ENCODE assay signal across 1 cellular context in genomic region chr22:43343262-43343988, GRCh38.
TF ChIP-seq lines count a peak whose summit lies in the region.

Gene SCUBE1 (minus strand): TSS chr22:43343372. CDS start chr22:43343261, 111 bp downstream.

TF ChIP-seq in WTC11, 78 proteins besides CTCF, POLR2A, EP300 and RAD21 (continued from another document):
- TF ChIP-seq, protein P1, sequence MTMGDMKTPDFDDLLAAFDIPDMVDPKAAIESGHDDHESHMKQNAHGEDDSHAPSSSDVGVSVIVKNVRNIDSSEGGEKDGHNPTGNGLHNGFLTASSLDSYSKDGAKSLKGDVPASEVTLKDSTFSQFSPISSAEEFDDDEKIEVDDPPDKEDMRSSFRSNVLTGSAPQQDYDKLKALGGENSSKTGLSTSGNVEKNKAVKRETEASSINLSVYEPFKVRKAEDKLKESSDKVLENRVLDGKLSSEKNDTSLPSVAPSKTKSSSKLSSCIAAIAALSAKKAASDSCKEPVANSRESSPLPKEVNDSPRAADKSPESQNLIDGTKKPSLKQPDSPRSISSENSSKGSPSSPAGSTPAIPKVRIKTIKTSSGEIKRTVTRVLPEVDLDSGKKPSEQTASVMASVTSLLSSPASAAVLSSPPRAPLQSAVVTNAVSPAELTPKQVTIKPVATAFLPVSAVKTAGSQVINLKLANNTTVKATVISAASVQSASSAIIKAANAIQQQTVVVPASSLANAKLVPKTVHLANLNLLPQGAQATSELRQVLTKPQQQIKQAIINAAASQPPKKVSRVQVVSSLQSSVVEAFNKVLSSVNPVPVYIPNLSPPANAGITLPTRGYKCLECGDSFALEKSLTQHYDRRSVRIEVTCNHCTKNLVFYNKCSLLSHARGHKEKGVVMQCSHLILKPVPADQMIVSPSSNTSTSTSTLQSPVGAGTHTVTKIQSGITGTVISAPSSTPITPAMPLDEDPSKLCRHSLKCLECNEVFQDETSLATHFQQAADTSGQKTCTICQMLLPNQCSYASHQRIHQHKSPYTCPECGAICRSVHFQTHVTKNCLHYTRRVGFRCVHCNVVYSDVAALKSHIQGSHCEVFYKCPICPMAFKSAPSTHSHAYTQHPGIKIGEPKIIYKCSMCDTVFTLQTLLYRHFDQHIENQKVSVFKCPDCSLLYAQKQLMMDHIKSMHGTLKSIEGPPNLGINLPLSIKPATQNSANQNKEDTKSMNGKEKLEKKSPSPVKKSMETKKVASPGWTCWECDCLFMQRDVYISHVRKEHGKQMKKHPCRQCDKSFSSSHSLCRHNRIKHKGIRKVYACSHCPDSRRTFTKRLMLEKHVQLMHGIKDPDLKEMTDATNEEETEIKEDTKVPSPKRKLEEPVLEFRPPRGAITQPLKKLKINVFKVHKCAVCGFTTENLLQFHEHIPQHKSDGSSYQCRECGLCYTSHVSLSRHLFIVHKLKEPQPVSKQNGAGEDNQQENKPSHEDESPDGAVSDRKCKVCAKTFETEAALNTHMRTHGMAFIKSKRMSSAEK (CRISPR knock-in tag; IDR thresholded peaks at IDR 0.05; ENCODE audit: borderline replicate concordance): no peak
TF ChIP-seq in WTC11: peak in this region for 2.
